Comparison of ENCODE assay signal across 1 cellular context in the genomic region with DNA sequence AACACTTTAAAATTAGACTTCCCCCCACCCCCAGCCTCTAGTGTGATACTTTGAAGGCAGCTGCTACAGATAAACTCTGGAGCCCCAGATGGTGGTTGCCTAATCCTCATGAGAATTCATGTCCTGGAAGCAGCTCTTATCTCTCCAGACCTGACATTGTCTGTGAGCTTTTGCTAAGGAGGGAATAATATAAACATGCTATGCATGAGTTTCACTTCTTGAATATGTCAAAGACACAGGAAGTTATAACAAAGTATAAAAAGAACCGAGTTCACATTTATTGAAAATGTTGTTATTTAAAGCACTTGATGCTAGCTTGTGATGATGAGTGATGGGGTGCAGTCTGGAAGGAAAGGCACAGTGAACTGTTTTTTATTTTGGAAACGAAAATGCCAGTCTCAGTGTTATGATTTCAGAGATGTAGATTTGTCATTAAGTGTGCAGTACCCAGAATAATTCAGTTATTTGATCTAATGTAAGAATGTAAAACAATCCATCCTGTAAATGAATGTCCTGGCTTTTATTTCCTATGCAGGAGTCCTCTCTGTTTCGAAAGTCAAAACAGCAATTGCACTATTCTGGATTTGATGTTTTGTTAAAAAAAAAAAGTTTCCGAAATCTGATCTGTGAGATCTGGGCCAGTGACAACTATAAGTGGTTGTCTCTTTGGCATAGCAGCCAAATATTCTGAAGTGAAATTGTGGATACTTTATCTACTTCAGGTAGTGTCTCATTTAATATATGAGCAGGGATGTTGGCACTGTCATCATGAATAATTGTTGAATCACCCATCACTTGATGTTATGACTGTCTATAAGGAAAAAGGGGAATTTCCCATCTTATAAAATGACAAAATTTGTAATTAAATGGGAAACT.
TF ChIP-seq lines count a peak whose summit lies in the region.

No MANE protein-coding gene starts in this region.

TF ChIP-seq in GM12878, 131 proteins besides CTCF, POLR2A, EP300 and RAD21 (continued from another document):
- TF ChIP-seq GATAD2B (conservative IDR thresholded peaks at IDR 0.05; ENCODE audit: low read depth) = 0 out of 2 replicates have a peak, but pooled peaks have one; percentile 42
- no peak for TF ChIP-seq ASH2L (IDR thresholded peaks at IDR 0.05; ENCODE audit: borderline replicate concordance, low read depth)
- TF ChIP-seq SIX5 (IDR thresholded peaks at IDR 0.05; ENCODE audit: low read depth, low read length, severe bottlenecking) = no peak
- peak in 1 of 2 experiments; percentile 24; a peak in 1 of 4 replicates for TF ChIP-seq BHLHE40 (IDR thresholded peaks at IDR 0.05; ENCODE audit: borderline replicate concordance in 1 of 2, low read depth in 2 of 2, low read length in 1 of 2)
- no peak for TF ChIP-seq NFXL1 (IDR thresholded peaks at IDR 0.05; ENCODE audit: borderline replicate concordance)
- TF ChIP-seq ZZZ3 (IDR thresholded peaks at IDR 0.05; ENCODE audit: control insufficient read depth, insufficient read length, low read depth) = no peak
- no peak for TF ChIP-seq KAT2A (conservative IDR thresholded peaks at IDR 0.05; ENCODE audit: control insufficient read depth, low read depth, low read length)
- TF ChIP-seq NR2F1 (conservative IDR thresholded peaks at IDR 0.05) = no peak
- TF ChIP-seq IKZF1 (conservative IDR thresholded peaks at IDR 0.05) = peak; percentile 80
- 0 out of 4 replicates have a peak, but pooled peaks of 1 of the 2 experiments have one; percentile 1 for TF ChIP-seq CEBPB (IDR thresholded peaks at IDR 0.05; ENCODE audit: borderline replicate concordance in 1 of 2, low read depth in 2 of 2, low read length in 2 of 2)
- TF ChIP-seq NR2C1 (IDR thresholded peaks at IDR 0.05) = no peak
- TF ChIP-seq RUNX3 (IDR thresholded peaks at IDR 0.05; ENCODE audit: low read length) = peak; percentile 47
- peak; percentile 89 for TF ChIP-seq ZNF217 (IDR thresholded peaks at IDR 0.05)
- TF ChIP-seq TCF12 (IDR thresholded peaks at IDR 0.05; ENCODE audit: low read depth, low read length) = peak; percentile 66; the same call in 1 of the 2 replicates
- TF ChIP-seq ZSCAN29 (IDR thresholded peaks at IDR 0.05) = peak; percentile 70; the same call in 1 of the 2 replicates
- TF ChIP-seq, protein P1, sequence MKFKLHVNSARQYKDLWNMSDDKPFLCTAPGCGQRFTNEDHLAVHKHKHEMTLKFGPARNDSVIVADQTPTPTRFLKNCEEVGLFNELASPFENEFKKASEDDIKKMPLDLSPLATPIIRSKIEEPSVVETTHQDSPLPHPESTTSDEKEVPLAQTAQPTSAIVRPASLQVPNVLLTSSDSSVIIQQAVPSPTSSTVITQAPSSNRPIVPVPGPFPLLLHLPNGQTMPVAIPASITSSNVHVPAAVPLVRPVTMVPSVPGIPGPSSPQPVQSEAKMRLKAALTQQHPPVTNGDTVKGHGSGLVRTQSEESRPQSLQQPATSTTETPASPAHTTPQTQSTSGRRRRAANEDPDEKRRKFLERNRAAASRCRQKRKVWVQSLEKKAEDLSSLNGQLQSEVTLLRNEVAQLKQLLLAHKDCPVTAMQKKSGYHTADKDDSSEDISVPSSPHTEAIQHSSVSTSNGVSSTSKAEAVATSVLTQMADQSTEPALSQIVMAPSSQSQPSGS (IDR thresholded peaks at IDR 0.05; ENCODE audit: low read length) = peak; percentile 83
- TF ChIP-seq, protein P2, sequence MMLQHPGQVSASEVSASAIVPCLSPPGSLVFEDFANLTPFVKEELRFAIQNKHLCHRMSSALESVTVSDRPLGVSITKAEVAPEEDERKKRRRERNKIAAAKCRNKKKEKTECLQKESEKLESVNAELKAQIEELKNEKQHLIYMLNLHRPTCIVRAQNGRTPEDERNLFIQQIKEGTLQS (IDR thresholded peaks at IDR 0.05; ENCODE audit: borderline replicate concordance, extremely low read depth, low read depth, low read length) = no peak
- no peak for TF ChIP-seq MYC (IDR thresholded peaks at IDR 0.05; ENCODE audit: insufficient read depth, insufficient read length, insufficient replicate concordance, low read length, severe bottlenecking)
- no peak for TF ChIP-seq RBBP5 (conservative IDR thresholded peaks at IDR 0.05)
- TF ChIP-seq ZNF384 (IDR thresholded peaks at IDR 0.05; ENCODE audit: borderline replicate concordance, low read depth, low read length) = peak; percentile 16; the same call in 1 of the 2 replicates
- peak; percentile 18; the same call in 1 of the 2 replicates for TF ChIP-seq CBX5 (IDR thresholded peaks at IDR 0.05; ENCODE audit: low read depth)
- no peak for TF ChIP-seq JUND (IDR thresholded peaks at IDR 0.05; ENCODE audit: low read depth, low read length)
- no peak for TF ChIP-seq EGR1 (IDR thresholded peaks at IDR 0.05; ENCODE audit: borderline replicate concordance in 1 of 2, low read depth in 2 of 2, low read length in 2 of 2)
- TF ChIP-seq PAX8 (IDR thresholded peaks at IDR 0.05) = peak; percentile 46; the same call in 1 of the 2 replicates
- no peak for TF ChIP-seq PAX5 (IDR thresholded peaks at IDR 0.05; ENCODE audit: borderline replicate concordance, low read depth, low read length)
- no peak for TF ChIP-seq MAX (IDR thresholded peaks at IDR 0.05; ENCODE audit: low read depth, low read length)
- TF ChIP-seq, protein P3, sequence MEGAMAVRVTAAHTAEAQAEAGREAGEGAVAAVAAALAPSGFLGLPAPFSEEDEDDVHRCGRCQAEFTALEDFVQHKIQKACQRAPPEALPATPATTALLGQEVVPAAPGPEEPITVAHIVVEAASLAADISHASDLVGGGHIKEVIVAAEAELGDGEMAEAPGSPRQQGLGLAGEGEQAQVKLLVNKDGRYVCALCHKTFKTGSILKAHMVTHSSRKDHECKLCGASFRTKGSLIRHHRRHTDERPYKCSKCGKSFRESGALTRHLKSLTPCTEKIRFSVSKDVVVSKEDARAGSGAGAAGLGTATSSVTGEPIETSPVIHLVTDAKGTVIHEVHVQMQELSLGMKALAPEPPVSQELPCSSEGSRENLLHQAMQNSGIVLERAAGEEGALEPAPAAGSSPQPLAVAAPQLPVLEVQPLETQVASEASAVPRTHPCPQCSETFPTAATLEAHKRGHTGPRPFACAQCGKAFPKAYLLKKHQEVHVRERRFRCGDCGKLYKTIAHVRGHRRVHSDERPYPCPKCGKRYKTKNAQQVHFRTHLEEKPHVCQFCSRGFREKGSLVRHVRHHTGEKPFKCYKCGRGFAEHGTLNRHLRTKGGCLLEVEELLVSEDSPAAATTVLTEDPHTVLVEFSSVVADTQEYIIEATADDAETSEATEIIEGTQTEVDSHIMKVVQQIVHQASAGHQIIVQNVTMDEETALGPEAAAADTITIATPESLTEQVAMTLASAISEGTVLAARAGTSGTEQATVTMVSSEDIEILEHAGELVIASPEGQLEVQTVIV (IDR thresholded peaks at IDR 0.05; ENCODE audit: borderline replicate concordance, partially characterized antibody) = no peak
TF ChIP-seq in GM12878: peak in this region for 40.
